In the genomic region with DNA sequence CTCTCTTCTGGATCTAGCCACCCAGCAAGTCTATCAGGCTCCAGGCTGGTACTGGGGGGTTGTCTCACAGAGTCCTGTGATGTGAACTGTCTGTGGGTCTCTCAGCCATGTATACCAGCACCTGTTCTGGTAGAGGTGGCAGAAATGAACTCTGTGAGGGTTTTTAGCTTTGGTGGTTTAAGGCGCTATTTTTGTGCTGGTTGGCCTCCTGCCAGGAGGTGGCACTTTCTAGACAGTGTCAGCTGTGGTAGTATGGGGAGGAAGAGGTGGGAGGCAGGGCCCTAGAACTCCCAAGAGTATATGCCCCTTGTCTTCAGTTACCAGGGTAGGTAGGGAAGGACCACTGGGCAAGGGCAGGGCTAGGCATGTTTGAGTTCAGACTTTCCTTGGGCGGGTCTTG, we compare ENCODE assay signal across 1 cellular context.
TF ChIP-seq lines count a peak whose summit lies in the region.

No MANE protein-coding gene starts in this region.

TF ChIP-seq in GM12878, 131 proteins besides CTCF, POLR2A, EP300 and RAD21 (continued from another document):
- TF ChIP-seq, protein P1, sequence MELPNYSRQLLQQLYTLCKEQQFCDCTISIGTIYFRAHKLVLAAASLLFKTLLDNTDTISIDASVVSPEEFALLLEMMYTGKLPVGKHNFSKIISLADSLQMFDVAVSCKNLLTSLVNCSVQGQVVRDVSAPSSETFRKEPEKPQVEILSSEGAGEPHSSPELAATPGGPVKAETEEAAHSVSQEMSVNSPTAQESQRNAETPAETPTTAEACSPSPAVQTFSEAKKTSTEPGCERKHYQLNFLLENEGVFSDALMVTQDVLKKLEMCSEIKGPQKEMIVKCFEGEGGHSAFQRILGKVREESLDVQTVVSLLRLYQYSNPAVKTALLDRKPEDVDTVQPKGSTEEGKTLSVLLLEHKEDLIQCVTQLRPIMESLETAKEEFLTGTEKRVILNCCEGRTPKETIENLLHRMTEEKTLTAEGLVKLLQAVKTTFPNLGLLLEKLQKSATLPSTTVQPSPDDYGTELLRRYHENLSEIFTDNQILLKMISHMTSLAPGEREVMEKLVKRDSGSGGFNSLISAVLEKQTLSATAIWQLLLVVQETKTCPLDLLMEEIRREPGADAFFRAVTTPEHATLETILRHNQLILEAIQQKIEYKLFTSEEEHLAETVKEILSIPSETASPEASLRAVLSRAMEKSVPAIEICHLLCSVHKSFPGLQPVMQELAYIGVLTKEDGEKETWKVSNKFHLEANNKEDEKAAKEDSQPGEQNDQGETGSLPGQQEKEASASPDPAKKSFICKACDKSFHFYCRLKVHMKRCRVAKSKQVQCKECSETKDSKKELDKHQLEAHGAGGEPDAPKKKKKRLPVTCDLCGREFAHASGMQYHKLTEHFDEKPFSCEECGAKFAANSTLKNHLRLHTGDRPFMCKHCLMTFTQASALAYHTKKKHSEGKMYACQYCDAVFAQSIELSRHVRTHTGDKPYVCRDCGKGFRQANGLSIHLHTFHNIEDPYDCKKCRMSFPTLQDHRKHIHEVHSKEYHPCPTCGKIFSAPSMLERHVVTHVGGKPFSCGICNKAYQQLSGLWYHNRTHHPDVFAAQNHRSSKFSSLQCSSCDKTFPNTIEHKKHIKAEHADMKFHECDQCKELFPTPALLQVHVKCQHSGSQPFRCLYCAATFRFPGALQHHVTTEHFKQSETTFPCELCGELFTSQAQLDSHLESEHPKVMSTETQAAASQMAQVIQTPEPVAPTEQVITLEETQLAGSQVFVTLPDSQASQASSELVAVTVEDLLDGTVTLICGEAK (IDR thresholded peaks at IDR 0.05; ENCODE audit: borderline replicate concordance): no peak
- no peak for TF ChIP-seq SPI1 (IDR thresholded peaks at IDR 0.05; ENCODE audit: borderline replicate concordance, insufficient read depth, low read depth, low read length)
- TF ChIP-seq ATF7 (IDR thresholded peaks at IDR 0.05; ENCODE audit: low read depth): no peak
- no peak for TF ChIP-seq WRNIP1 (IDR thresholded peaks at IDR 0.05; ENCODE audit: borderline replicate concordance, low read depth, low read length)
- no peak for TF ChIP-seq ZSCAN29 (IDR thresholded peaks at IDR 0.05)
- TF ChIP-seq ZNF384 (IDR thresholded peaks at IDR 0.05; ENCODE audit: borderline replicate concordance, low read depth, low read length): no peak
- TF ChIP-seq MEF2B (IDR thresholded peaks at IDR 0.05; ENCODE audit: partially characterized antibody, poor library complexity, severe bottlenecking): no peak
- TF ChIP-seq NFYA (IDR thresholded peaks at IDR 0.05; ENCODE audit: borderline replicate concordance, low read depth, low read length): no peak
- TF ChIP-seq NBN (IDR thresholded peaks at IDR 0.05): no peak
- no peak for TF ChIP-seq CREM (IDR thresholded peaks at IDR 0.05; ENCODE audit: low read depth)
- no peak for TF ChIP-seq SKIL (IDR thresholded peaks at IDR 0.05; ENCODE audit: low read depth, poor library complexity, severe bottlenecking)
- no peak for TF ChIP-seq SIX5 (IDR thresholded peaks at IDR 0.05; ENCODE audit: low read depth, low read length, severe bottlenecking)
- no peak for TF ChIP-seq ZBED1 (IDR thresholded peaks at IDR 0.05; ENCODE audit: borderline replicate concordance)
- TF ChIP-seq BCL11A (IDR thresholded peaks at IDR 0.05; ENCODE audit: low read depth, low read length): no peak
- no peak for TF ChIP-seq GABPA (IDR thresholded peaks at IDR 0.05; ENCODE audit: low read depth)
- no peak for TF ChIP-seq EGR1 (IDR thresholded peaks at IDR 0.05; ENCODE audit: borderline replicate concordance in 1 of 2, low read depth in 2 of 2, low read length in 2 of 2)
